11 cellular contexts compared by ENCODE assay signal in the genomic region with DNA sequence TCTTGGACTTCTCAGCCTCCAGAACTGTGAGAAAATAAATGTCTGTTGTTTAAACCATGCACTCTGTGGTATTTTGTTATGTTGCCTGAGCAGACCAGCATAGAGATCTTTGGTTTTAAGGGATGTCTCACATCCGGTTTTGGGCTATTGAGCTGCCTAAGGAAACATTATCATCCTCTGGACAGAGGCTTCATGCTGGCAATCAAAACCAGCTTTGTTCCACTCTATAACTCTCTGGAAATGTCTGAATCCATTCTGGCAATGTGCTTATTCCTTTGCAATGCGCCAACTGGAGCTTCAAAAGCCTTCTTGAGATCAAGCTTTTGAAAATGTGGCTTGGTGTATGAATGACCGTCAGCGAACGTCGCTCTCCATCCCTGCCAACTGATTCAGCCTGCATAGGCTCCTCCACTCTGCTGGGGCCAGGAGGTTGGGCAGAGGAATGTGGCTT.
"Had no signal": no experiment of that assay in that cellular context is flagged by ENCODE, and none has a peak within 500 bp of the region (broad histone marks: within the 10 kb centered on the region; RNA-seq: fewer than 3 reads in every experiment).

No MANE protein-coding gene starts in this region.

- H3K4me1 ChIP-seq: right atrium auricular region had no signal

- H3K27me3 ChIP-seq: heart left ventricle, right atrium auricular region had no signal

- H3K27ac ChIP-seq: esophagus squamous epithelium, heart left ventricle, right atrium auricular region had no signal

- H3K36me3 ChIP-seq: esophagus squamous epithelium, heart left ventricle, right atrium auricular region had no signal

- H3K9me3 ChIP-seq: esophagus squamous epithelium, right atrium auricular region had no signal

- H3K4me3 ChIP-seq: esophagus squamous epithelium, heart left ventricle, right atrium auricular region, smooth muscle cell had no signal

- DNase-seq: activated CD4-positive, alpha-beta T cell treated with anti-CD3 and anti-CD28 coated beads, Interleukin-2, amount 50 U/mL, for 1 hour; activated CD4-positive, CD25-positive, alpha-beta regulatory T cell; activated T-cell treated with anti-CD3 and anti-CD28 coated beads, Interleukin-2, amount 50 U/mL, for 1 hour; amniotic stem cell; esophagus squamous epithelium; heart left ventricle; islet precursor cell; natural killer cell; stimulated activated naive B cell treated with anti-CD40 and anti-IgM and Interleukin-4, amounts not matched to agents 10 μg/mL and 1 μg/mL and 100 μg/mL, for 72 hours had no signal
